14 cellular contexts compared by ENCODE assay signal in genomic region chr7:117190104-117190503, GRCh38.
DNase-seq lines count a peak whose midpoint lies in the region; ATAC-seq and TF ChIP-seq lines count a peak whose summit lies in the region.
"Had no signal": no experiment of that assay in that cellular context is flagged by ENCODE, and none has a peak within 500 bp of the region (broad histone marks: within the 10 kb centered on the region; RNA-seq: fewer than 3 reads in every experiment).

No MANE protein-coding gene starts in this region.

- H3K27me3 ChIP-seq in IMR-90 (ENCODE audit: control insufficient read depth, insufficient read depth, low read length) (no peaks in the 10 kb centered on the region), left ventricle myocardium inferior (ENCODE audit: low read depth) (no peaks in the 10 kb centered on the region), vagina (no peaks in the 10 kb centered on the region)

- no peak overlapping the region for H3K14ac ChIP-seq in IMR-90 (replicated peaks; ENCODE audit: low read depth, low read length)

- no peak overlapping the region for H4K8ac ChIP-seq in IMR-90 (ENCODE audit: low read depth in 2 of 2, low read length in 2 of 2)

- DNase-seq in IMR-90, result no peak
- peak in 32 of 42 donors; percentile 8 to 70 (median 30) for DNase-seq in head of caudate nucleus
- DNase-seq in left ventricle myocardium inferior, result peak; percentile 15
- DNase-seq in putamen (ENCODE audit: low spot score), result peak; percentile 48
- DNase-seq in vagina (ENCODE audit: extremely low spot score in 2 of 2), result no peak
- no peak for DNase-seq in glomerular visceral epithelial cell (ENCODE audit: extremely low spot score)
- no peak for DNase-seq in dermis blood vessel endothelial cell
- DNase-seq in activated CD4-positive, alpha-beta T cell treated with anti-CD3 and anti-CD28 coated beads, Interleukin-2, amount 10 ng/mL, durations not matched to agents 24 days and 14 days, result no peak
- DNase-seq: C1 segment of cervical spinal cord; CD4-positive, alpha-beta T cell; DMS79; GOT3; H9 had no signal

- no peak overlapping the region for H3K18ac ChIP-seq in IMR-90 (ENCODE audit: low read depth, low read length)

- no peak overlapping the region for H3K23ac ChIP-seq in IMR-90 (ENCODE audit: low read depth, low read length)

- no peaks in the 10 kb centered on the region for H3K36me3 Mint-ChIP-seq in activated CD4-positive, alpha-beta T cell treated with anti-CD3 and anti-CD28 coated beads, Interleukin-2, amount 10 ng/mL, durations not matched to agents 24 days and 14 days (ENCODE audit: low read depth)

- no peak overlapping the region for H4K5ac ChIP-seq in IMR-90 (ENCODE audit: low read depth, low read length)

- H2BK15ac ChIP-seq in IMR-90 (ENCODE audit: low read depth, low read length), result 0 out of 3 replicates have a peak overlapping the region, but pooled peaks have one; percentile 36

- peaks cover 9% of the 10 kb centered on the region for H3K4me1 ChIP-seq in IMR-90 (ENCODE audit: control insufficient read depth, insufficient read depth, low read length)
- peaks cover 11% of the 10 kb centered on the region for H3K4me1 ChIP-seq in left ventricle myocardium inferior
- no peaks in the 10 kb centered on the region for H3K4me1 ChIP-seq in vagina

- in situ Hi-C loops in IMR-90 (cut with MboI; ENCODE audit: low sequenced_read_pairs), result no loop called here

- H3K27ac ChIP-seq in IMR-90 (ENCODE audit: insufficient read depth, low read length), result no peak overlapping the region
- no peak overlapping the region for H3K27ac ChIP-seq in left ventricle myocardium inferior (replicated peaks)
- H3K27ac ChIP-seq in vagina, result no peak overlapping the region

- no peak overlapping the region for H2BK120ac ChIP-seq in IMR-90 (ENCODE audit: low read depth, low read length)

- H3K9me1 ChIP-seq in IMR-90 (ENCODE audit: insufficient read depth, low read length), result peaks cover 6% of the 10 kb centered on the region; the same call in 1 of the 2 replicates

- H3K4me1 Mint-ChIP-seq in activated CD4-positive, alpha-beta T cell treated with anti-CD3 and anti-CD28 coated beads, Interleukin-2, amount 10 ng/mL, durations not matched to agents 24 days and 14 days, result no peaks in the 10 kb centered on the region
- H3K4me1 Mint-ChIP-seq: B cell had no signal

- H3K27me3 Mint-ChIP-seq in activated CD4-positive, alpha-beta T cell treated with anti-CD3 and anti-CD28 coated beads, Interleukin-2, amount 10 ng/mL, durations not matched to agents 24 days and 14 days, result no peaks in the 10 kb centered on the region
- H3K27me3 Mint-ChIP-seq: B cell; CD4-positive, alpha-beta T cell had no signal

- BruUV-seq in IMR-90 (replicated peaks; lab: Mats Ljungman, UMichigan), result no TSS peak

- H2BK5ac ChIP-seq in IMR-90 (ENCODE audit: low read depth, low read length, poor library complexity, severe bottlenecking), result no peak overlapping the region

- H2AK5ac ChIP-seq in IMR-90 (ENCODE audit: low read depth, low read length), result no peak overlapping the region

- H3K4me3 ChIP-seq in IMR-90 (ENCODE audit: insufficient read depth, low read depth, low read length) (no peak overlapping the region), left ventricle myocardium inferior (no peak overlapping the region), vagina (no peak overlapping the region)

- H2AK9ac ChIP-seq in IMR-90 (replicated peaks; ENCODE audit: low read depth, low read length, poor library complexity), result no peak overlapping the region

- H3K36me3 ChIP-seq in IMR-90 (ENCODE audit: control insufficient read depth, insufficient read depth, low read length) (peaks cover 7% of the 10 kb centered on the region; the same call in 1 of the 2 replicates), left ventricle myocardium inferior (peaks cover 21% of the 10 kb centered on the region), vagina (peaks cover 0 to 15% of the 10 kb centered on the region in 2 donors)

- H3K4ac ChIP-seq in IMR-90 (ENCODE audit: low read depth, low read length), result no peak overlapping the region

- no peak overlapping the region for H2AFZ ChIP-seq in IMR-90 (replicated peaks; ENCODE audit: low read length, poor library complexity)

- no peak overlapping the region for H3K27ac Mint-ChIP-seq in activated CD4-positive, alpha-beta T cell treated with anti-CD3 and anti-CD28 coated beads, Interleukin-2, amount 10 ng/mL, durations not matched to agents 24 days and 14 days
- H3K27ac Mint-ChIP-seq: B cell; CD4-positive, alpha-beta T cell; H9 had no signal

- H3K4me3 Mint-ChIP-seq in activated CD4-positive, alpha-beta T cell treated with anti-CD3 and anti-CD28 coated beads, Interleukin-2, amount 10 ng/mL, durations not matched to agents 24 days and 14 days, result no peak overlapping the region
- H3K4me3 Mint-ChIP-seq: B cell; CD4-positive, alpha-beta T cell; H9 had no signal

- H4K91ac ChIP-seq in IMR-90 (ENCODE audit: insufficient read depth, low read depth, low read length), result peak overlapping the region; percentile 15; the same call in 1 of the 2 replicates

- no peaks in the 10 kb centered on the region for H4K20me1 ChIP-seq in IMR-90 (ENCODE audit: insufficient read depth, low read length)

- no peak for TF ChIP-seq RAD21 in IMR-90 (IDR thresholded peaks at IDR 0.05; ENCODE audit: low read length)

- no peak overlapping the region for H3K4me2 ChIP-seq in IMR-90 (ENCODE audit: low read depth, low read length)

- intact Hi-C loops in IMR-90 (cut with micrococcal nuclease), result no loop called here
- intact Hi-C loops in head of caudate nucleus (cut with DNase I), result no loop called here
- intact Hi-C loops in left ventricle myocardium inferior (cut with micrococcal nuclease), result no loop called here
- intact Hi-C loops in vagina (cut with DNase I), result no loop called here
- intact Hi-C loops in activated CD4-positive, alpha-beta T cell treated with anti-CD3 and anti-CD28 coated beads, Interleukin-2, amount 10 ng/mL, durations not matched to agents 24 days and 14 days (cut with micrococcal nuclease), result no loop called here

- POLR2A ChIA-PET in IMR-90 (lab: Charles Lee; ENCODE audit: unreplicated experiment), result no interaction called here

- H3K9me3 Mint-ChIP-seq in activated CD4-positive, alpha-beta T cell treated with anti-CD3 and anti-CD28 coated beads, Interleukin-2, amount 10 ng/mL, durations not matched to agents 24 days and 14 days, result no peaks in the 10 kb centered on the region
- H3K9me3 Mint-ChIP-seq: CD4-positive, alpha-beta T cell; H9 had no signal

- dilution Hi-C loops in IMR-90 (cut with HindIII; ENCODE audit: low sequenced_read_pairs, unreplicated experiment), result no loop called here

- H3K56ac ChIP-seq in IMR-90 (ENCODE audit: extremely low read depth, insufficient read depth, low read length), result no peak overlapping the region

- H3K9ac ChIP-seq in IMR-90 (ENCODE audit: low read depth, low read length), result no peak overlapping the region

- 100% methylated on average over 1 of the region's 8 CpGs; no CpG with 5 or more reads in 1 of the 2 experiments for WGBS in IMR-90 (ENCODE audit: extremely low coverage in 2 of 2, insufficient read length in 1 of 2), 2 experiments

- CTCF ChIA-PET in IMR-90 (lab: Yijun Ruan, JAX), result no interaction called here

- H2BK20ac ChIP-seq in IMR-90 (ENCODE audit: low read depth, low read length), result no peak overlapping the region

- H3K9me3 ChIP-seq in IMR-90 (ENCODE audit: control insufficient read depth, insufficient read depth, low read length) (no peaks in the 10 kb centered on the region), left ventricle myocardium inferior (replicated peaks) (no peaks in the 10 kb centered on the region), vagina (no peaks in the 10 kb centered on the region)

- TF ChIP-seq CTCF in IMR-90 (conservative IDR thresholded peaks at IDR 0.05; ENCODE audit: low read depth, low read length), result no peak
- no peak for TF ChIP-seq CTCF in left ventricle myocardium inferior (IDR thresholded peaks at IDR 0.05; ENCODE audit: borderline replicate concordance)
- no peak for TF ChIP-seq CTCF in vagina (IDR thresholded peaks at IDR 0.05)

- TF ChIP-seq POLR2A in IMR-90 (IDR thresholded peaks at IDR 0.05; ENCODE audit: low read depth, low read length) (no peak), vagina (IDR thresholded peaks at IDR 0.05) (no peak)

- ATAC-seq in IMR-90 (ENCODE audit: low read depth), result no peak

- H3K79me1 ChIP-seq in IMR-90 (ENCODE audit: low read depth in 1 of 2, low read length in 2 of 2), result no peaks in the 10 kb centered on the region

TF ChIP-seq in IMR-90, 13 proteins besides CTCF, POLR2A, EP300 and RAD21:
- TF ChIP-seq SMC3 (IDR thresholded peaks at IDR 0.05; ENCODE audit: low read depth, low read length) (no peak), FOS (IDR thresholded peaks at IDR 0.05; ENCODE audit: low read depth, low read length) (no peak), RCOR1 (IDR thresholded peaks at IDR 0.05; ENCODE audit: insufficient replicate concordance, low read length) (no peak)
TF ChIP-seq in IMR-90: peak in this region for 0.

Comparison
In these comparisons a context has a peak if more than half of its experiments do, and no peak if none do; other contexts are left out.
1. DNase-seq: peak in head of caudate nucleus (32 of 42), left ventricle myocardium inferior (single experiment) and putamen (single experiment); none in IMR-90 (single experiment), vagina (0 of 2), glomerular visceral epithelial cell (single experiment), dermis blood vessel endothelial cell (single experiment) and activated CD4-positive, alpha-beta T cell treated with anti-CD3 and anti-CD28 coated beads, Interleukin-2, amount 10 ng/mL, durations not matched to agents 24 days and 14 days (single experiment).